In the genomic region with DNA sequence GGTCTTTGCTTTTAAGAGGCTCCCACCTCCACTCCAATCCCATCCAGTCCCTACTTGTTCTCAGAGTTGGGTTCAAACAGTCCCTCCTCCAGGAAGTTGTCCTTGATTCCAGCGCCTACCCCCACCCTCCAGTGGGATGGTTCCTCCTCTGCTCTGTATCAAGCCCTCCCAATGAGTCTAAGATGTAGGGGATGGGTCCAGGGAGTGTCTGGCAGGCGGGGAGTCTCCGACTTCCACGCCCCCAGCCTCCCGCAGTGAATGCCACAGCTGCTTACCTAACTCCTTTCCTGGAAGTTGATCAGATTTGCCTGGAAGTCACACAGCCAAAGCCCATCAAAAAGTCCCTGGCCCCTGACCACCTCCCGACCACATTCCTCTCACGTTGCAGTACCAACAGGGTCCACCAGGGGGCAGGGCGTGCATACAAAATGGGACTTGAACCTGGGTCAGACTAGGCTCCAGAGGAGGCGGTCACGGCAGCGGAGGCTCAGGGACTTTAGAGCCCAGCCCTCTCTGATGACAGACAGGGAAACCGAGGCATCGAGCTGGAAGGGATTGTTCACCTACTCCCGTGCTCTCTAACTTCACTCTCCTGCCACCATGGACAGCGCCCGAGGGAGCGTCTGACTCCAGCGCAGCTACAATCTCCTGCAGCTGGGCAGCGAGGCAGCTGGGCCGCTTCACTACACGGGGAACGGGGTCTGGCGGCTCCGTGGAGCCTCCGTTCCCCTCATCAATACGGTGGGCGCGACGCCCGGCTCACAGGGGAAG, we compare ENCODE assay signal across 1 cellular context.
TF ChIP-seq lines count a peak whose summit lies in the region.

No MANE protein-coding gene starts in this region.

TF ChIP-seq in HepG2, 621 proteins besides CTCF, POLR2A, EP300 and RAD21 (continued from another document and continues in another):
- TF ChIP-seq ZBTB33 (CRISPR knock-in tag; IDR thresholded peaks at IDR 0.05) (peak; percentile 22; the same call in 1 of the 2 replicates), ZBTB20 (CRISPR knock-in tag; IDR thresholded peaks at IDR 0.05; ENCODE audit: borderline replicate concordance, low read depth) (no peak), MEIS1 (CRISPR knock-in tag; IDR thresholded peaks at IDR 0.05; ENCODE audit: borderline replicate concordance) (peak; percentile 56; the same call in 1 of the 2 replicates), ZBTB7A (CRISPR knock-in tag; IDR thresholded peaks at IDR 0.05) (peak; percentile 68; the same call in 1 of the 2 replicates), ZNF607 (CRISPR knock-in tag; IDR thresholded peaks at IDR 0.05; ENCODE audit: borderline replicate concordance) (0 out of 2 replicates have a peak, but pooled peaks have one; percentile 46), MED13 (CRISPR knock-in tag; IDR thresholded peaks at IDR 0.05) (no peak), ZNF782 (CRISPR knock-in tag; IDR thresholded peaks at IDR 0.05; ENCODE audit: borderline replicate concordance) (no peak), ZSCAN25 (CRISPR knock-in tag; IDR thresholded peaks at IDR 0.05) (0 out of 2 replicates have a peak, but pooled peaks have one; percentile 33), ZNF687 (CRISPR knock-in tag; IDR thresholded peaks at IDR 0.05) (peak; percentile 63), ZNF260 (CRISPR knock-in tag; IDR thresholded peaks at IDR 0.05; ENCODE audit: borderline replicate concordance, low read depth) (no peak), SPEN (CRISPR knock-in tag; IDR thresholded peaks at IDR 0.05; ENCODE audit: low read depth) (no peak), ZFAT (CRISPR knock-in tag; conservative IDR thresholded peaks at IDR 0.05) (no peak), ZNF484 (CRISPR knock-in tag; IDR thresholded peaks at IDR 0.05; ENCODE audit: borderline replicate concordance, low read depth) (no peak; the same call in 1 of the 2 replicates), TBP (CRISPR knock-in tag; IDR thresholded peaks at IDR 0.05) (no peak), MTA1 (CRISPR knock-in tag; IDR thresholded peaks at IDR 0.05; ENCODE audit: borderline replicate concordance) (no peak), KLF13 (CRISPR knock-in tag; IDR thresholded peaks at IDR 0.05) (no peak), ATF7-NPFF (CRISPR knock-in tag; IDR thresholded peaks at IDR 0.05; ENCODE audit: low read depth) (no peak), ZNF883 (CRISPR knock-in tag; IDR thresholded peaks at IDR 0.05; ENCODE audit: not compliant biosample characterization) (peak; percentile 15), YEATS4 (CRISPR knock-in tag; IDR thresholded peaks at IDR 0.05; ENCODE audit: borderline replicate concordance) (no peak), ZNF275 (CRISPR knock-in tag; IDR thresholded peaks at IDR 0.05; ENCODE audit: borderline replicate concordance) (0 out of 2 replicates have a peak, but pooled peaks have one; percentile 54), PAXIP1 (CRISPR knock-in tag; conservative IDR thresholded peaks at IDR 0.05) (no peak; the same call in 1 of the 2 replicates)
- TF ChIP-seq, protein P1, sequence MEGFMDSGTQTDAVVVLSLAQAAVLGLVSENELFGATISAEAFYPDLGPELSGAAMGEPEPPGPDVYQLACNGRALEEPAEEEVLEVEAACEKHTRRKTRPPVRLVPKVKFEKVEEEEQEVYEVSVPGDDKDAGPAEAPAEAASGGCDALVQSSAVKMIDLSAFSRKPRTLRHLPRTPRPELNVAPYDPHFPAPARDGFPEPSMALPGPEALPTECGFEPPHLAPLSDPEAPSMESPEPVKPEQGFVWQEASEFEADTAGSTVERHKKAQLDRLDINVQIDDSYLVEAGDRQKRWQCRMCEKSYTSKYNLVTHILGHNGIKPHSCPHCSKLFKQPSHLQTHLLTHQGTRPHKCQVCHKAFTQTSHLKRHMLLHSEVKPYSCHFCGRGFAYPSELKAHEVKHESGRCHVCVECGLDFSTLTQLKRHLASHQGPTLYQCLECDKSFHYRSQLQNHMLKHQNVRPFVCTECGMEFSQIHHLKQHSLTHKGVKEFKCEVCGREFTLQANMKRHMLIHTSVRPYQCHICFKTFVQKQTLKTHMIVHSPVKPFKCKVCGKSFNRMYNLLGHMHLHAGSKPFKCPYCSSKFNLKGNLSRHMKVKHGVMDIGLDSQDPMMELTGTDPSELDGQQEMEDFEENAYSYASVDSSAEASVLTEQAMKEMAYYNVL (CRISPR knock-in tag; IDR thresholded peaks at IDR 0.05; ENCODE audit: borderline replicate concordance): no peak
- TF ChIP-seq, protein P2, sequence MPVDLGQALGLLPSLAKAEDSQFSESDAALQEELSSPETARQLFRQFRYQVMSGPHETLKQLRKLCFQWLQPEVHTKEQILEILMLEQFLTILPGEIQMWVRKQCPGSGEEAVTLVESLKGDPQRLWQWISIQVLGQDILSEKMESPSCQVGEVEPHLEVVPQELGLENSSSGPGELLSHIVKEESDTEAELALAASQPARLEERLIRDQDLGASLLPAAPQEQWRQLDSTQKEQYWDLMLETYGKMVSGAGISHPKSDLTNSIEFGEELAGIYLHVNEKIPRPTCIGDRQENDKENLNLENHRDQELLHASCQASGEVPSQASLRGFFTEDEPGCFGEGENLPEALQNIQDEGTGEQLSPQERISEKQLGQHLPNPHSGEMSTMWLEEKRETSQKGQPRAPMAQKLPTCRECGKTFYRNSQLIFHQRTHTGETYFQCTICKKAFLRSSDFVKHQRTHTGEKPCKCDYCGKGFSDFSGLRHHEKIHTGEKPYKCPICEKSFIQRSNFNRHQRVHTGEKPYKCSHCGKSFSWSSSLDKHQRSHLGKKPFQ (CRISPR knock-in tag; IDR thresholded peaks at IDR 0.05; ENCODE audit: insufficient replicate concordance): peak; percentile 49
- TF ChIP-seq, protein P3, sequence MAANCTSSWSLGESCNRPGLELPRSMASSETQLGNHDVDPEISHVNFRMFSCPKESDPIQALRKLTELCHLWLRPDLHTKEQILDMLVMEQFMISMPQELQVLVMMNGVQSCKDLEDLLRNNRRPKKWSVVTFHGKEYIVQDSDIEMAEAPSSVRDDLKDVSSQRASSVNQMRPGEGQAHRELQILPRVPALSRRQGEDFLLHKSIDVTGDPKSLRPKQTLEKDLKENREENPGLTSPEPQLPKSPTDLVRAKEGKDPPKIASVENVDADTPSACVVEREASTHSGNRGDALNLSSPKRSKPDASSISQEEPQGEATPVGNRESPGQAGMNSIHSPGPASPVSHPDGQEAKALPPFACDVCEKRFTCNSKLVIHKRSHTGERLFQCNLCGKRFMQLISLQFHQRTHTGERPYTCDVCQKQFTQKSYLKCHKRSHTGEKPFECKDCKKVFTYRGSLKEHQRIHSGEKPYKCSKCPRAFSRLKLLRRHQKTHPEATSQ (CRISPR knock-in tag; IDR thresholded peaks at IDR 0.05; ENCODE audit: borderline replicate concordance): peak; percentile 68; the same call in 1 of the 2 replicates
- TF ChIP-seq, protein P4, sequence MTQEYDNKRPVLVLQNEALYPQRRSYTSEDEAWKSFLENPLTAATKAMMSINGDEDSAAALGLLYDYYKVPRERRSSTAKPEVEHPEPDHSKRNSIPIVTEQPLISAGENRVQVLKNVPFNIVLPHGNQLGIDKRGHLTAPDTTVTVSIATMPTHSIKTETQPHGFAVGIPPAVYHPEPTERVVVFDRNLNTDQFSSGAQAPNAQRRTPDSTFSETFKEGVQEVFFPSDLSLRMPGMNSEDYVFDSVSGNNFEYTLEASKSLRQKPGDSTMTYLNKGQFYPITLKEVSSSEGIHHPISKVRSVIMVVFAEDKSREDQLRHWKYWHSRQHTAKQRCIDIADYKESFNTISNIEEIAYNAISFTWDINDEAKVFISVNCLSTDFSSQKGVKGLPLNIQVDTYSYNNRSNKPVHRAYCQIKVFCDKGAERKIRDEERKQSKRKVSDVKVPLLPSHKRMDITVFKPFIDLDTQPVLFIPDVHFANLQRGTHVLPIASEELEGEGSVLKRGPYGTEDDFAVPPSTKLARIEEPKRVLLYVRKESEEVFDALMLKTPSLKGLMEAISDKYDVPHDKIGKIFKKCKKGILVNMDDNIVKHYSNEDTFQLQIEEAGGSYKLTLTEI (CRISPR knock-in tag; conservative IDR thresholded peaks at IDR 0.05): no peak
- TF ChIP-seq, protein P5, sequence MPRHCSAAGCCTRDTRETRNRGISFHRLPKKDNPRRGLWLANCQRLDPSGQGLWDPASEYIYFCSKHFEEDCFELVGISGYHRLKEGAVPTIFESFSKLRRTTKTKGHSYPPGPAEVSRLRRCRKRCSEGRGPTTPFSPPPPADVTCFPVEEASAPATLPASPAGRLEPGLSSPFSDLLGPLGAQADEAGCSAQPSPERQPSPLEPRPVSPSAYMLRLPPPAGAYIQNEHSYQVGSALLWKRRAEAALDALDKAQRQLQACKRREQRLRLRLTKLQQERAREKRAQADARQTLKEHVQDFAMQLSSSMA (CRISPR knock-in tag; IDR thresholded peaks at IDR 0.05): peak; percentile 70; the same call in 1 of the 2 replicates
- TF ChIP-seq, protein P6, sequence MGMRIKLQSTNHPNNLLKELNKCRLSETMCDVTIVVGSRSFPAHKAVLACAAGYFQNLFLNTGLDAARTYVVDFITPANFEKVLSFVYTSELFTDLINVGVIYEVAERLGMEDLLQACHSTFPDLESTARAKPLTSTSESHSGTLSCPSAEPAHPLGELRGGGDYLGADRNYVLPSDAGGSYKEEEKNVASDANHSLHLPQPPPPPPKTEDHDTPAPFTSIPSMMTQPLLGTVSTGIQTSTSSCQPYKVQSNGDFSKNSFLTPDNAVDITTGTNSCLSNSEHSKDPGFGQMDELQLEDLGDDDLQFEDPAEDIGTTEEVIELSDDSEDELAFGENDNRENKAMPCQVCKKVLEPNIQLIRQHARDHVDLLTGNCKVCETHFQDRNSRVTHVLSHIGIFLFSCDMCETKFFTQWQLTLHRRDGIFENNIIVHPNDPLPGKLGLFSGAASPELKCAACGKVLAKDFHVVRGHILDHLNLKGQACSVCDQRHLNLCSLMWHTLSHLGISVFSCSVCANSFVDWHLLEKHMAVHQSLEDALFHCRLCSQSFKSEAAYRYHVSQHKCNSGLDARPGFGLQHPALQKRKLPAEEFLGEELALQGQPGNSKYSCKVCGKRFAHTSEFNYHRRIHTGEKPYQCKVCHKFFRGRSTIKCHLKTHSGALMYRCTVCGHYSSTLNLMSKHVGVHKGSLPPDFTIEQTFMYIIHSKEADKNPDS (CRISPR knock-in tag; IDR thresholded peaks at IDR 0.05): no peak
